Comparison of ENCODE assay signal across 18 cellular contexts in the genomic region with DNA sequence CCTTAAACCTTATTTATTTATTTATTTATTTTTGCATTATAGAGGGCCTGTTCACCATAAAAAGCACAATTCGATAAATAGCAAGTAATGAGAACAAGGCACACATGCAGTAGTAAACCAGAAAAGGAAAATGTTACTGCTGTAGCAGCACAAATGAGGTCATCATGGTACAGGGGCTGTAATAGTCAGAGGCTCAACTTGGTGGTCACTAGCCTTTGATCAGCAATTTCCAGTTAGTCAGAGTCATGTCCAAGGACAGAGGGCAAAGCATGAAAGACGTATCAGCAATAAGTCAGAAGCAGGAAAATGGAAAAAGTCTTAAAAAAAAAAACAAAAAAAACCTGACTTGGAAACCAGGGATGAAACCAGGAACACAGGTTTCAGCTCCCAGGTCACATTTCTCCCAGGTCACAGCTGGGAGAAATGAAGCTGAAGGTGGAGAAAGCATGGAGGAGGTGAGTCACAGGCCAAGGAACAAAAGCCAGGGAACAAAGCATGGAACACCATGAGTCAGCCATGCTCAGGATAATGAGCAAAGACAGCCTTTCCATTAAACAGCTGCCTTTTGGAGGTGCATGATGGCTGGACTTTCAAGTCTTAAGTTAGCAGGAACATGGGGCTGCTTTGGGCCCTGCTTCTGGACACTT.
DNase-seq lines count a peak whose midpoint lies in the region; ATAC-seq and TF ChIP-seq lines count a peak whose summit lies in the region.
"Had no signal": no experiment of that assay in that cellular context is flagged by ENCODE, and none has a peak within 500 bp of the region (broad histone marks: within the 10 kb centered on the region; RNA-seq: fewer than 3 reads in every experiment).

No MANE protein-coding gene starts in this region.

- DNase-seq in HFFc6: peak; percentile 61
- DNase-seq in astrocyte of the cerebellum (ENCODE audit: low read depth): peak; percentile 33
- DNase-seq in glomerular visceral epithelial cell (ENCODE audit: extremely low spot score): peak; percentile 45
- no peak for DNase-seq in AML-193 (lab: John Stamatoyannopoulos, UW)
- no peak for DNase-seq in Right ventricle myocardium inferior (ENCODE audit: missing footprints)
- DNase-seq: activated CD8-positive, alpha-beta memory T cell treated with anti-CD3 and anti-CD28 coated beads for 24 hours; activated naive CD4-positive, alpha-beta T cell treated with anti-CD3 and anti-CD28 coated beads, Interleukin-2, amount 50 U/mL, for 16 hours; COR-L47; esophagus squamous epithelium; left cardiac atrium; natural killer cell; NCI-H1092 treated with DMSO at 0.1 percent for 48 hours; NCI-H446; RPMI8226 had no signal

- H3K27ac Mint-ChIP-seq in HFFc6: peak overlapping the region; percentile 58
- H3K27ac Mint-ChIP-seq: natural killer cell had no signal

- TF ChIP-seq CTCF in HFFc6 (IDR thresholded peaks at IDR 0.05) (no peak), astrocyte of the cerebellum (IDR thresholded peaks at IDR 0.05; ENCODE audit: low read depth, low read length, missing control alignments) (no peak)

- peaks cover 78% of the 10 kb centered on the region for H3K4me1 Mint-ChIP-seq in HFFc6 (ENCODE audit: low read depth)
- H3K4me1 Mint-ChIP-seq: natural killer cell had no signal

- no peaks in the 10 kb centered on the region for H3K9me3 Mint-ChIP-seq in HFFc6
- H3K9me3 Mint-ChIP-seq: natural killer cell had no signal

- no peak overlapping the region for H3K4me3 ChIP-seq in astrocyte of the cerebellum (ENCODE audit: low read depth, low read length)
- H3K4me3 ChIP-seq: esophagus squamous epithelium, suprapubic skin had no signal

- H3K27me3 Mint-ChIP-seq in HFFc6 (ENCODE audit: insufficient read depth): no peaks in the 10 kb centered on the region; the same call in 1 of the 2 replicates

- H3K4me3 Mint-ChIP-seq in HFFc6: no peak overlapping the region
- H3K4me3 Mint-ChIP-seq: natural killer cell had no signal

- in situ Hi-C loops in astrocyte of the cerebellum (cut with HindIII; ENCODE audit: low sequenced_read_pairs): no loop called here

- H3K36me3 Mint-ChIP-seq in HFFc6 (ENCODE audit: low read depth): peaks cover 8% of the 10 kb centered on the region
- H3K36me3 Mint-ChIP-seq: natural killer cell had no signal

- intact Hi-C loops in Right ventricle myocardium inferior (cut with DNase I): no loop called here

- ATAC-seq in HG03108 (IDR thresholded peaks at IDR 0.05; ENCODE audit: unreplicated experiment) (no peak), HG03159 (IDR thresholded peaks at IDR 0.05; ENCODE audit: unreplicated experiment) (no peak), Right ventricle myocardium inferior (no peak)
- ATAC-seq: left cardiac atrium, natural killer cell, sciatic nerve had no signal

Comparison
In these comparisons a context has a peak if more than half of its experiments do, and no peak if none do; other contexts are left out.
1. DNase-seq: peak in HFFc6 (single experiment), astrocyte of the cerebellum (single experiment) and glomerular visceral epithelial cell (single experiment); none in AML-193 (0 of 2) and Right ventricle myocardium inferior (single experiment).